In the genomic region with DNA sequence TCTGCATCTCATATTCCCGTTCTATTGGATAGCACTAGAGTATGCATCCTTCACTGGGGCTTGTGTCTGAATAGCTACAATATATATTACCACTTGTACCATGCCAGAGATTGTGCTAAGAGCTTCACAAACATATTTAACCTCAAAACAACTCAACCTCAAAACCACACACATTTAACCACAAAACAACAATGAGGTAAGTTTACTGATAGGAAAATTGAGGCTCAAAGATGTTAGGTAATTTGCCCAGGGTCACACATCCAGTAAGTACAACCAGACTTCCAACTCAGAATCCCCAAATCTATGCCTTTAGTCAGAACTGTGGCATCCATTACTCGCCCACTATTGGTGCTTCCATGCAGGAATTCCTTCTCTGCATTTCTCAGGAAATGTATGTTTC, we compare ENCODE assay signal across 1 cellular context.
TF ChIP-seq lines count a peak whose summit lies in the region.

No MANE protein-coding gene starts in this region.

TF ChIP-seq in IMR-90, 13 proteins besides CTCF, POLR2A, EP300 and RAD21 (continued from another document):
- TF ChIP-seq RCOR1 (IDR thresholded peaks at IDR 0.05; ENCODE audit: insufficient replicate concordance, low read length) = no peak
